ENCODE assay signal across 8 cellular contexts in the genomic region with DNA sequence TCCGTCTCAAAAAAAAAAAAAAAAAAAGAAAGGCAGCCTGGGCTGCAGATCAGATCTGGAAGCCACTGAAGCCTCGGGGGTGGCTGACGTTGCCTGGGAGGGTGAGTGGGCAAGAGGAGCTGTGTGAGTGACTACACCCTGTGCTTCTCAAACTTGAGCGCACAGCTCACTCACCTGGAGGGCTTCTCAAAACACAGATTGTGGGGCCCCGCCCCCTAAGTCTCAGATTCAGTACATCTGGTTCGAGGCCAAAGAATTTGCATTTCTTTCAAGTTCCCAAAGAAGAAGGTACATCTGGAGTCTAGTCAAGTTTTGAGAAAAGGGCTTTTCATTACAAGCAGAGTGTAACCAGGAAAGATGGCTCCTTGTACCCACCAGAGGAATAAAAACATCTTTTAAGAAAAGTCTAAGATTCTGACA.
DNase-seq lines count a peak whose midpoint lies in the region; ATAC-seq lines count a peak whose summit lies in the region.

No MANE protein-coding gene starts in this region.

- peak; percentile 84 for ATAC-seq in HG03103 (IDR thresholded peaks at IDR 0.05; ENCODE audit: low read depth, unreplicated experiment)
- peak; percentile 73 for ATAC-seq in stimulated activated naive CD8-positive, alpha-beta T cell treated with anti-CD3 and anti-CD28 coated beads, Interleukin-15, Interleukin-2, amounts not matched to agents 100 U/mL and 50 U/mL, for 24 hours

- in situ Hi-C loops in G401 (cut with HindIII; ENCODE audit: low sequenced_read_pairs) = no loop called here

- intact Hi-C loops in activated CD4-positive, alpha-beta memory T cell treated with anti-CD3 and anti-CD28 coated beads for 36 hours (cut with micrococcal nuclease) = loop anchor here (1.0 to 5.0 kb wide), 4 partner anchors 44 to 348 kb away; no protein-coding TSS in a partner anchor
- intact Hi-C loops in activated T-helper 1 cell treated with anti-CD3 and anti-CD28 coated beads, Interleukin-12 subunit alpha, Interleukin-12 subunit beta, Interleukin-2, Interleukin-4 antibody, amounts not matched to agents 30 ng/mL and 10 ng/mL and 1 ng/mL, durations not matched to agents 14 hours and 24 hours and 36 hours (cut with micrococcal nuclease) = loop anchor here (1.0 to 2.0 kb wide), 3 partner anchors 22 to 100 kb away; no protein-coding TSS in a partner anchor

- POLR2A ChIA-PET in activated CD4-positive, alpha-beta memory T cell treated with anti-CD3 and anti-CD28 coated beads for 36 hours (lab: Charles Lee) = interaction anchor here (1.3 kb wide), 1 partner anchor 32 kb away, joined by 3 read pairs; no protein-coding TSS in a partner anchor
- POLR2A ChIA-PET in activated CD4-positive, alpha-beta memory T cell treated with anti-CD3 and anti-CD28 coated beads, Interleukin-2, amount 10 ng/mL, durations not matched to agents 7 days and 5 days (lab: Charles Lee) = interaction anchor here (0.9 to 2.4 kb wide), 6 partner anchors 12 to 183 kb away, joined by 3 to 7 read pairs (median 4); no protein-coding TSS in a partner anchor

- no peaks in the 10 kb centered on the region for H3K27me3 Mint-ChIP-seq in activated CD4-positive, alpha-beta memory T cell treated with anti-CD3 and anti-CD28 coated beads for 36 hours
- no peaks in the 10 kb centered on the region for H3K27me3 Mint-ChIP-seq in activated CD4-positive, alpha-beta memory T cell treated with anti-CD3 and anti-CD28 coated beads, Interleukin-2, amount 10 ng/mL, durations not matched to agents 7 days and 5 days
- no peaks in the 10 kb centered on the region for H3K27me3 Mint-ChIP-seq in activated T-helper 1 cell treated with anti-CD3 and anti-CD28 coated beads, Interleukin-12 subunit alpha, Interleukin-12 subunit beta, Interleukin-2, Interleukin-4 antibody, amounts not matched to agents 30 ng/mL and 10 ng/mL and 1 ng/mL, durations not matched to agents 14 hours and 24 hours and 36 hours (ENCODE audit: insufficient read depth)

- no peaks in the 10 kb centered on the region for H3K36me3 Mint-ChIP-seq in activated CD4-positive, alpha-beta memory T cell treated with anti-CD3 and anti-CD28 coated beads for 36 hours
- H3K36me3 Mint-ChIP-seq in activated CD4-positive, alpha-beta memory T cell treated with anti-CD3 and anti-CD28 coated beads, Interleukin-2, amount 10 ng/mL, durations not matched to agents 7 days and 5 days (ENCODE audit: low read depth) = no peaks in the 10 kb centered on the region
- H3K36me3 Mint-ChIP-seq in activated T-helper 1 cell treated with anti-CD3 and anti-CD28 coated beads, Interleukin-12 subunit alpha, Interleukin-12 subunit beta, Interleukin-2, Interleukin-4 antibody, amounts not matched to agents 30 ng/mL and 10 ng/mL and 1 ng/mL, durations not matched to agents 14 hours and 24 hours and 36 hours (ENCODE audit: low read depth) = peaks cover 5% of the 10 kb centered on the region

- H3K4me1 Mint-ChIP-seq in activated CD4-positive, alpha-beta memory T cell treated with anti-CD3 and anti-CD28 coated beads for 36 hours (ENCODE audit: low read depth) = peaks cover 22% of the 10 kb centered on the region
- peaks cover 37% of the 10 kb centered on the region for H3K4me1 Mint-ChIP-seq in activated CD4-positive, alpha-beta memory T cell treated with anti-CD3 and anti-CD28 coated beads, Interleukin-2, amount 10 ng/mL, durations not matched to agents 7 days and 5 days
- peaks cover 54% of the 10 kb centered on the region for H3K4me1 Mint-ChIP-seq in activated T-helper 1 cell treated with anti-CD3 and anti-CD28 coated beads, Interleukin-12 subunit alpha, Interleukin-12 subunit beta, Interleukin-2, Interleukin-4 antibody, amounts not matched to agents 30 ng/mL and 10 ng/mL and 1 ng/mL, durations not matched to agents 14 hours and 24 hours and 36 hours (ENCODE audit: low read depth)

- CTCF ChIA-PET in activated CD4-positive, alpha-beta memory T cell treated with anti-CD3 and anti-CD28 coated beads for 36 hours (lab: Charles Lee) = interaction anchor here (1.1 to 2.5 kb wide), 4 partner anchors 34 to 606 kb away, joined by 3 to 15 read pairs (median 6); no protein-coding TSS in a partner anchor
- CTCF ChIA-PET in activated CD4-positive, alpha-beta memory T cell treated with anti-CD3 and anti-CD28 coated beads, Interleukin-2, amount 10 ng/mL, durations not matched to agents 7 days and 5 days (lab: Charles Lee) = interaction anchor here (0.5 to 1.9 kb wide), 8 partner anchors 22 to 724 kb away, joined by 3 to 9 read pairs (median 4); no protein-coding TSS in a partner anchor

- peak overlapping the region; percentile 56 for H3K27ac Mint-ChIP-seq in activated CD4-positive, alpha-beta memory T cell treated with anti-CD3 and anti-CD28 coated beads for 36 hours
- H3K27ac Mint-ChIP-seq in activated CD4-positive, alpha-beta memory T cell treated with anti-CD3 and anti-CD28 coated beads, Interleukin-2, amount 10 ng/mL, durations not matched to agents 7 days and 5 days = no peak overlapping the region
- peak overlapping the region; percentile 55 for H3K27ac Mint-ChIP-seq in activated T-helper 1 cell treated with anti-CD3 and anti-CD28 coated beads, Interleukin-12 subunit alpha, Interleukin-12 subunit beta, Interleukin-2, Interleukin-4 antibody, amounts not matched to agents 30 ng/mL and 10 ng/mL and 1 ng/mL, durations not matched to agents 14 hours and 24 hours and 36 hours

- no peaks in the 10 kb centered on the region for H3K9me3 Mint-ChIP-seq in activated CD4-positive, alpha-beta memory T cell treated with anti-CD3 and anti-CD28 coated beads for 36 hours
- no peaks in the 10 kb centered on the region for H3K9me3 Mint-ChIP-seq in activated CD4-positive, alpha-beta memory T cell treated with anti-CD3 and anti-CD28 coated beads, Interleukin-2, amount 10 ng/mL, durations not matched to agents 7 days and 5 days
- no peaks in the 10 kb centered on the region for H3K9me3 Mint-ChIP-seq in activated T-helper 1 cell treated with anti-CD3 and anti-CD28 coated beads, Interleukin-12 subunit alpha, Interleukin-12 subunit beta, Interleukin-2, Interleukin-4 antibody, amounts not matched to agents 30 ng/mL and 10 ng/mL and 1 ng/mL, durations not matched to agents 14 hours and 24 hours and 36 hours

- no peak overlapping the region for H3K4me3 Mint-ChIP-seq in activated CD4-positive, alpha-beta memory T cell treated with anti-CD3 and anti-CD28 coated beads for 36 hours
- H3K4me3 Mint-ChIP-seq in activated CD4-positive, alpha-beta memory T cell treated with anti-CD3 and anti-CD28 coated beads, Interleukin-2, amount 10 ng/mL, durations not matched to agents 7 days and 5 days = no peak overlapping the region
- H3K4me3 Mint-ChIP-seq in activated T-helper 1 cell treated with anti-CD3 and anti-CD28 coated beads, Interleukin-12 subunit alpha, Interleukin-12 subunit beta, Interleukin-2, Interleukin-4 antibody, amounts not matched to agents 30 ng/mL and 10 ng/mL and 1 ng/mL, durations not matched to agents 14 hours and 24 hours and 36 hours = peak overlapping the region; percentile 26

- DNase-seq in activated CD4-positive, alpha-beta memory T cell treated with anti-CD3 and anti-CD28 coated beads for 36 hours = peak; percentile 78
- no peak for DNase-seq in activated CD4-positive, alpha-beta memory T cell treated with anti-CD3 and anti-CD28 coated beads, Interleukin-2, amount 10 ng/mL, durations not matched to agents 7 days and 5 days
- peak; percentile 26 for DNase-seq in activated T-helper 1 cell treated with anti-CD3 and anti-CD28 coated beads, Interleukin-12 subunit alpha, Interleukin-12 subunit beta, Interleukin-2, Interleukin-4 antibody, amounts not matched to agents 30 ng/mL and 10 ng/mL and 1 ng/mL, durations not matched to agents 14 hours and 24 hours and 36 hours (ENCODE audit: low spot score)
- DNase-seq in stimulated activated naive CD8-positive, alpha-beta T cell treated with anti-CD3 and anti-CD28 coated beads, Interleukin-15, Interleukin-2, amounts not matched to agents 100 U/mL and 50 U/mL, for 24 hours = peak; percentile 53
- DNase-seq in G401 (ENCODE audit: low spot score) (no peak), retina (no peak), HuH-7.5 (ENCODE audit: low spot score) (no peak)

Comparison
In these comparisons a context has a peak if more than half of its experiments do, and no peak if none do; other contexts are left out.
1. DNase-seq: peak in activated CD4-positive, alpha-beta memory T cell treated with anti-CD3 and anti-CD28 coated beads for 36 hours (single experiment), activated T-helper 1 cell treated with anti-CD3 and anti-CD28 coated beads, Interleukin-12 subunit alpha, Interleukin-12 subunit beta, Interleukin-2, Interleukin-4 antibody, amounts not matched to agents 30 ng/mL and 10 ng/mL and 1 ng/mL, durations not matched to agents 14 hours and 24 hours and 36 hours (single experiment) and stimulated activated naive CD8-positive, alpha-beta T cell treated with anti-CD3 and anti-CD28 coated beads, Interleukin-15, Interleukin-2, amounts not matched to agents 100 U/mL and 50 U/mL, for 24 hours (single experiment); none in activated CD4-positive, alpha-beta memory T cell treated with anti-CD3 and anti-CD28 coated beads, Interleukin-2, amount 10 ng/mL, durations not matched to agents 7 days and 5 days (single experiment), G401 (single experiment), retina (single experiment) and HuH-7.5 (single experiment).